In the genomic region with DNA sequence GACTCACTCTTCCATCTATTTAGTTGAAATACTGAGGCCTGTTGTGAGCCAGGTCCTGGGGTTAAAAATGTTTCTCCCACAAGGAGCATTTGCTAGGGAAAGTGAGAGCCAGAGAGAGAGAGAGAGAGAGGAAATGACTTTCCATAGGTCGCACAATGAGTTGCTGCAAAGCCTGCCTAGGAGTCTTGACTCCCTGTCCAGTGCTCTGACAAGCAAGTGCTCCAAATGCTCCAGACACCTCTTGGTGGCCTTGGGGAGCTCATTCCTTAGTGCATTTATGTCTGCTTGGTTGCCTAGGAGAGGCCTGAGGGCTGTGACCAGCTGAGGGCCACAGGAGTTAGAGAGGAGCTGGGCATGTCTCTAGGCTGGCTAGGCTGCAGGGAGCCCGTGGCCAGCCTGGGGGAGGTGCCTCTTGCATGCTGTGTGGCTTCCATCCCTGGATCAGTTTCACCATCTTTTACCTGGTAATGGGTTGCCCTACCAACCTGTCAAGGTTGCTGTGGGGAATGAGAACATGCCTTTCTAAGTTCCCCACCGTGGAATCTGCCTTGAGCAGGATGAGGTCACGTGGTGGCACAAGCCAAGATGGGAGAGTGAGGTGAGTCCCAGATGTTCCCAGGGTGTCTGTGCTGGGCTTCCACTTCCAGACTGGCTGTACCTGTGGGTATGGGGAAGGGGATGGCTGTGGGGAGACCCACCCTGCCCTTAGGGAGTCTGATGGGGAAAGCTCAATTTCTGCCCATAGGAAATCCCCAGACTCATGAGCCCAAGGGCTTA, we compare ENCODE assay signal across 26 cellular contexts.
"Had no signal": no experiment of that assay in that cellular context is flagged by ENCODE, and none has a peak within 500 bp of the region (broad histone marks: within the 10 kb centered on the region; RNA-seq: fewer than 3 reads in every experiment).

No MANE protein-coding gene starts in this region.

- H3K4me1 Mint-ChIP-seq: central memory CD8-positive, alpha-beta T cell; natural killer cell; stimulated activated memory B cell treated with anti-CD40 and anti-IgM and Interleukin-4, amounts not matched to agents 10 μg/mL and 1 μg/mL and 100 μg/mL, for 72 hours; stimulated activated naive CD8-positive, alpha-beta T cell treated with anti-CD3 and anti-CD28 coated beads, Interleukin-15, amount 100 ng/mL, for 72 hours had no signal

- H3K27ac Mint-ChIP-seq: activated naive CD4-positive, alpha-beta T cell treated with anti-CD3 and anti-CD28 coated beads, Interleukin-2, amount 50 U/mL, for 72 hours; activated T-cell treated with anti-CD3 and anti-CD28 coated beads, Interleukin-2, amount 50 U/mL, for 72 hours; dendritic cell treated with granulocyte-macrophage colony-stimulating factor and Interleukin-4, amounts not matched to agents 40 ng/mL and 50 ng/mL, for 4 days; natural killer cell; stimulated activated memory B cell treated with anti-CD40 and anti-IgM and Interleukin-4, amounts not matched to agents 10 μg/mL and 1 μg/mL and 100 μg/mL, for 72 hours had no signal

- H3K4me3 ChIP-seq: breast epithelium, esophagus muscularis mucosa, heart right ventricle, left ventricle myocardium inferior, lung, ovary, prostate gland, smooth muscle cell, upper lobe of right lung had no signal

- H3K4me2 ChIP-seq: smooth muscle cell had no signal

- H3K36me3 Mint-ChIP-seq: activated naive CD4-positive, alpha-beta T cell treated with anti-CD3 and anti-CD28 coated beads, Interleukin-2, amount 50 U/mL, for 72 hours; natural killer cell; stimulated activated memory B cell treated with anti-CD40 and anti-IgM and Interleukin-4, amounts not matched to agents 10 μg/mL and 1 μg/mL and 100 μg/mL, for 72 hours had no signal

- H3K27me3 Mint-ChIP-seq: central memory CD8-positive, alpha-beta T cell; stimulated activated naive CD8-positive, alpha-beta T cell treated with anti-CD3 and anti-CD28 coated beads, Interleukin-15, amount 100 ng/mL, for 72 hours had no signal

- H3K27me3 ChIP-seq: breast epithelium, esophagus muscularis mucosa, ovary, upper lobe of right lung had no signal

- H3K27ac ChIP-seq: breast epithelium, esophagus muscularis mucosa, heart right ventricle, left ventricle myocardium inferior, ovary, prostate gland, upper lobe of right lung had no signal

- H3K9me3 ChIP-seq: breast epithelium, esophagus muscularis mucosa, heart right ventricle, left ventricle myocardium inferior, ovary, prostate gland, upper lobe of right lung had no signal

- H3K36me3 ChIP-seq: breast epithelium, esophagus muscularis mucosa, heart right ventricle, left ventricle myocardium inferior, ovary, prostate gland, upper lobe of right lung had no signal

- H3K4me3 Mint-ChIP-seq: activated T-cell treated with anti-CD3 and anti-CD28 coated beads, Interleukin-2, amount 50 U/mL, for 72 hours; central memory CD8-positive, alpha-beta T cell; dendritic cell treated with granulocyte-macrophage colony-stimulating factor and Interleukin-4, amounts not matched to agents 40 ng/mL and 50 ng/mL, for 4 days; natural killer cell; stimulated activated memory B cell treated with anti-CD40 and anti-IgM and Interleukin-4, amounts not matched to agents 10 μg/mL and 1 μg/mL and 100 μg/mL, for 72 hours; stimulated activated naive CD8-positive, alpha-beta T cell treated with anti-CD3 and anti-CD28 coated beads, Interleukin-15, amount 100 ng/mL, for 72 hours had no signal

- H3K4me1 ChIP-seq: breast epithelium, esophagus muscularis mucosa, left ventricle myocardium inferior, prostate gland had no signal

- DNase-seq: activated CD4-positive, alpha-beta T cell treated with anti-CD3 and anti-CD28 coated beads for 4 hours; activated CD4-positive, alpha-beta T cell treated with anti-CD3 and anti-CD28 coated beads, Interleukin-2, amount 50 U/mL, for 4 hours; activated naive CD4-positive, alpha-beta T cell; activated T-cell treated with anti-CD3 and anti-CD28 coated beads for 4 hours; activated T-cell treated with anti-CD3 and anti-CD28 coated beads, Interleukin-2, amount 50 U/mL, for 72 hours; foreskin melanocyte; heart right ventricle; left ventricle myocardium inferior; natural killer cell; ovary; retina; stimulated activated CD4-positive, alpha-beta T cell treated with anti-CD3 and anti-CD28 coated beads, Interleukin-1b, Interleukin-23, amount 100 ng/mL, for 48 hours; stimulated activated CD4-positive, alpha-beta T cell treated with anti-CD3 and anti-CD28 coated beads, Interleukin-4, amount 100 ng/mL, for 4 hours; stimulated activated CD8-positive, alpha-beta memory T cell treated with anti-CD3 and anti-CD28 coated beads, Interleukin-4, amount 100 ng/mL, for 48 hours; stimulated activated naive CD8-positive, alpha-beta T cell treated with anti-CD3 and anti-CD28 coated beads, Interleukin-15, amount 100 ng/mL, for 72 hours; substantia nigra; upper lobe of right lung had no signal

- H3K9me3 Mint-ChIP-seq: activated naive CD4-positive, alpha-beta T cell treated with anti-CD3 and anti-CD28 coated beads, Interleukin-2, amount 50 U/mL, for 72 hours; activated T-cell treated with anti-CD3 and anti-CD28 coated beads, Interleukin-2, amount 50 U/mL, for 72 hours; central memory CD8-positive, alpha-beta T cell; dendritic cell treated with granulocyte-macrophage colony-stimulating factor and Interleukin-4, amounts not matched to agents 40 ng/mL and 50 ng/mL, for 4 days; natural killer cell; stimulated activated memory B cell treated with anti-CD40 and anti-IgM and Interleukin-4, amounts not matched to agents 10 μg/mL and 1 μg/mL and 100 μg/mL, for 72 hours; stimulated activated naive CD8-positive, alpha-beta T cell treated with anti-CD3 and anti-CD28 coated beads, Interleukin-15, amount 100 ng/mL, for 72 hours had no signal

- ATAC-seq: activated naive CD4-positive, alpha-beta T cell treated with anti-CD3 and anti-CD28 coated beads, Interleukin-2, amount 50 U/mL, for 72 hours; activated T-cell treated with anti-CD3 and anti-CD28 coated beads, Interleukin-2, amount 50 U/mL, for 72 hours; heart right ventricle; natural killer cell; stimulated activated memory B cell treated with anti-CD40 and anti-IgM and Interleukin-4, amounts not matched to agents 10 μg/mL and 1 μg/mL and 100 μg/mL, for 72 hours; stimulated activated naive CD8-positive, alpha-beta T cell treated with anti-CD3 and anti-CD28 coated beads, Interleukin-15, amount 100 ng/mL, for 72 hours had no signal
